In the genomic region with DNA sequence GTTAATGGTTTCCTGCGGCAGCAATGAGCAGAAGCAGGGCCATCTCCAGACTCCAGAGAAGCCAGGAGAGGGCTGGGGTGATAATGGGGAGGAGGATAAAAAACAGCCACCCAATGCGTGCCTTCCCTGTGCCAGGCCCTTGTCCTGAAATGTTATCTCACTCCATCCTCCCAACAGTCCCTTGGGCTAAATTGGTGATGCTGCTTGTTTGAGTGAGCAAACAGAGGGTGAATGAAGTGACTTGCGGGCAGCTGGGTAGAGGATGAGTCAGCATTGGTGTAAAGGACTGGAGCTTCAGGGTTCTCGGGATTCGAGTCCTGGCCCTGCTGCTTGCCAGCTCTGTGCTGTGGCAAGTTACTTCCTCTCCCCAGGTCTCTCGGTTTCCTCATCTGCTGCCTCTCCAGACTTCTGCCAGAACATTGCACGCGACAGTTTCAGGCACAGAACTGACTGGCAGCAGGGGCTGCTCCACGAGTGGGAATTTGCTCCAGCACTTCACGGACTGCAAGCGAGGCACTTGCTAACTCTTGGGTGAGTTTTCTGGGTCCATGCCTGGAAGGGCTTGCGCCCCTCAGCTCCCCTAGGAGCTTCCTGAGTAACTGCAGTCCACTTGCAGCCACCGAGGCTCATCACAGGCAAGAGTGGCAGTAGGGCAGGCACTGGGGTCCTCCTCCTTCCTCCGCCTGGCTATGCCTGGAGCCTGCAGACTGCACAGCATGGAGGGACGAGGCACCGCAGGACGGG, we compare ENCODE assay signal across 8 cellular contexts. TPM values are rescaled to one million over a fixed set of nuclear protein-coding genes. Genes with fewer than 3 reads are reported as not detected.
DNase-seq lines count a peak whose midpoint lies in the region; ATAC-seq and TF ChIP-seq lines count a peak whose summit lies in the region.

A gene with protein sequence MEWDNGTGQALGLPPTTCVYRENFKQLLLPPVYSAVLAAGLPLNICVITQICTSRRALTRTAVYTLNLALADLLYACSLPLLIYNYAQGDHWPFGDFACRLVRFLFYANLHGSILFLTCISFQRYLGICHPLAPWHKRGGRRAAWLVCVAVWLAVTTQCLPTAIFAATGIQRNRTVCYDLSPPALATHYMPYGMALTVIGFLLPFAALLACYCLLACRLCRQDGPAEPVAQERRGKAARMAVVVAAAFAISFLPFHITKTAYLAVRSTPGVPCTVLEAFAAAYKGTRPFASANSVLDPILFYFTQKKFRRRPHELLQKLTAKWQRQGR (plus strand): TSS at position 403 of the 744 bp plus-strand sequence. CDS start 24,181 bp downstream, outside the sequence.

- DNase-seq in NCI-H510A (lab: John Stamatoyannopoulos, UW) (peak; percentile 78), ovary (no peak), NCI-H524 treated with DMSO at 0.1 percent for 48 hours (lab: John Stamatoyannopoulos, UW) (no peak), middle frontal gyrus (ENCODE audit: extremely low spot score, low spot score) (no peak)
- DNase-seq in effector memory CD4-positive, alpha-beta T cell, result no peak

- H3K27me3 Mint-ChIP-seq in dendritic cell treated with granulocyte-macrophage colony-stimulating factor and Interleukin-4, amounts not matched to agents 40 ng/mL and 50 ng/mL, for 4 days, result peaks cover 14% of the 10 kb centered on the region

- H3K27me3 ChIP-seq in mucosa of stomach (ENCODE audit: control insufficient read depth, insufficient read depth, low read length) (peaks cover 10% of the 10 kb centered on the region), ovary (no peaks in the 10 kb centered on the region)
- peaks cover 4% of the 10 kb centered on the region for H3K27me3 ChIP-seq in effector memory CD4-positive, alpha-beta T cell (replicated peaks; ENCODE audit: control insufficient read depth, insufficient read depth, low read length, poor library complexity, severe bottlenecking)

- H3K9ac ChIP-seq in mucosa of stomach (ENCODE audit: low read length), result peak within 1 kb of the TSS; percentile 25

- TF ChIP-seq EP300 in ovary (IDR thresholded peaks at IDR 0.05), result no peak

- H3K27ac ChIP-seq in ovary, result no peak within 1 kb of the TSS
- H3K27ac ChIP-seq in effector memory CD4-positive, alpha-beta T cell (ENCODE audit: insufficient read depth, low read length, poor library complexity, severe bottlenecking), result no peak within 1 kb of the TSS

- no peak for TF ChIP-seq POLR2A in ovary (IDR thresholded peaks at IDR 0.05)

- H3K4me1 ChIP-seq in mucosa of stomach (ENCODE audit: control insufficient read depth, insufficient read depth, low read length), result peaks cover 5% of the 10 kb centered on the region
- H3K4me1 ChIP-seq in ovary (ENCODE audit: insufficient read depth), result no peaks in the 10 kb centered on the region
- H3K4me1 ChIP-seq in effector memory CD4-positive, alpha-beta T cell (ENCODE audit: control insufficient read depth, insufficient read depth, low read length, poor library complexity, severe bottlenecking), result no peaks in the 10 kb centered on the region

- TF ChIP-seq CTCF in ovary (IDR thresholded peaks at IDR 0.05), result no peak

- H3K4me3 Mint-ChIP-seq in dendritic cell treated with granulocyte-macrophage colony-stimulating factor and Interleukin-4, amounts not matched to agents 40 ng/mL and 50 ng/mL, for 4 days, result peak within 1 kb of the TSS; percentile 86

- H3K4me3 ChIP-seq in mucosa of stomach (ENCODE audit: low read length) (no peak within 1 kb of the TSS), ovary (no peak within 1 kb of the TSS)
- no peak within 1 kb of the TSS for H3K4me3 ChIP-seq in effector memory CD4-positive, alpha-beta T cell (ENCODE audit: insufficient read depth, low read depth, low read length, poor library complexity, severe bottlenecking)

- peak; percentile 48 for ATAC-seq in GM18511 (IDR thresholded peaks at IDR 0.05; ENCODE audit: unreplicated experiment)

- intact Hi-C loops in dendritic cell treated with granulocyte-macrophage colony-stimulating factor and Interleukin-4, amounts not matched to agents 40 ng/mL and 50 ng/mL, for 4 days (cut with micrococcal nuclease), result loop anchor here (2.0 kb wide), 1 partner anchor 17 kb away; no protein-coding TSS in a partner anchor
- intact Hi-C loops in ovary (cut with DNase I), result no loop called here

- H3K9me3 Mint-ChIP-seq in dendritic cell treated with granulocyte-macrophage colony-stimulating factor and Interleukin-4, amounts not matched to agents 40 ng/mL and 50 ng/mL, for 4 days, result no peaks in the 10 kb centered on the region

- H3K36me3 Mint-ChIP-seq in dendritic cell treated with granulocyte-macrophage colony-stimulating factor and Interleukin-4, amounts not matched to agents 40 ng/mL and 50 ng/mL, for 4 days (ENCODE audit: low read depth), result peaks cover 49% of the 10 kb centered on the region

- no peaks in the 10 kb centered on the region for H3K9me3 ChIP-seq in mucosa of stomach (ENCODE audit: control insufficient read depth, low read length)
- H3K9me3 ChIP-seq in ovary, result no peaks in the 10 kb centered on the region
- no peaks in the 10 kb centered on the region for H3K9me3 ChIP-seq in effector memory CD4-positive, alpha-beta T cell (ENCODE audit: control insufficient read depth, low read length)

- H3K36me3 ChIP-seq in mucosa of stomach (ENCODE audit: control insufficient read depth, insufficient read depth, low read length) (no peaks in the 10 kb centered on the region), ovary (no peaks in the 10 kb centered on the region)
- H3K36me3 ChIP-seq in effector memory CD4-positive, alpha-beta T cell (ENCODE audit: control insufficient read depth, insufficient read depth, low read length), result no peaks in the 10 kb centered on the region

- peaks cover 95% of the 10 kb centered on the region for H3K4me1 Mint-ChIP-seq in dendritic cell treated with granulocyte-macrophage colony-stimulating factor and Interleukin-4, amounts not matched to agents 40 ng/mL and 50 ng/mL, for 4 days (ENCODE audit: low read depth)

- 86 to 91% (median 87%) methylated on average over 17 of the region's 17 CpGs for WGBS in ovary, 3 donors

- peak within 1 kb of the TSS; percentile 91 for H3K27ac Mint-ChIP-seq in dendritic cell treated with granulocyte-macrophage colony-stimulating factor and Interleukin-4, amounts not matched to agents 40 ng/mL and 50 ng/mL, for 4 days

RNA-seq across cellular contexts. Expression of the gene that starts here (rescaled TPM):
- 1 to 10 TPM in 2 of 7 donors, under 1 TPM in 4, not detected in 1; 0.23 to 1.4 (median 0.62) TPM for total RNA-seq in ovary
- under 1 TPM; 0.57 to 0.79 TPM for polyA plus RNA-seq in ovary
